Comparison of ENCODE assay signal across 24 cellular contexts in genomic region chr1:99843760-99844159, GRCh38. TPM values are rescaled to one million over a fixed set of nuclear protein-coding genes. Genes with fewer than 3 reads are reported as not detected.
DNase-seq lines count a peak whose midpoint lies in the region; ATAC-seq and TF ChIP-seq lines count a peak whose summit lies in the region.
"Had no signal": no experiment of that assay in that cellular context is flagged by ENCODE, and none has a peak within 500 bp of the region (broad histone marks: within the 10 kb centered on the region; RNA-seq: fewer than 3 reads in every experiment).

No MANE protein-coding gene starts in this region.

- no peak for TF ChIP-seq CTCF in gastroesophageal sphincter (IDR thresholded peaks at IDR 0.05)
- TF ChIP-seq CTCF in lower leg skin (IDR thresholded peaks at IDR 0.05), result no peak

- TF ChIP-seq POLR2A in gastroesophageal sphincter (IDR thresholded peaks at IDR 0.05), result no peak
- no peak for TF ChIP-seq POLR2A in lower leg skin (IDR thresholded peaks at IDR 0.05)

- H3K4me1 ChIP-seq in gastroesophageal sphincter, result peaks cover 0 to 19% (median 3%) of the 10 kb centered on the region in 3 donors
- H3K4me1 ChIP-seq in CD4-positive, alpha-beta memory T cell (ENCODE audit: insufficient read depth, low read length), result no peaks in the 10 kb centered on the region

- peak overlapping the region; percentile 53 to 76 (median 71) for H3K27ac ChIP-seq in gastroesophageal sphincter
- H3K27ac ChIP-seq in CD4-positive, alpha-beta memory T cell (ENCODE audit: low read depth, low read length), result no peak overlapping the region
- H3K27ac ChIP-seq: cardiac muscle cell had no signal

- peaks cover 0 to 3% of the 10 kb centered on the region in 2 donors for H3K36me3 Mint-ChIP-seq in CD4-positive, alpha-beta memory T cell
- H3K36me3 Mint-ChIP-seq: CD4-positive, CD25-positive, alpha-beta regulatory T cell; immature natural killer cell had no signal

- no peak overlapping the region for H3K27ac Mint-ChIP-seq in CD4-positive, alpha-beta memory T cell
- H3K27ac Mint-ChIP-seq: activated CD8-positive, alpha-beta T cell treated with anti-CD3 and anti-CD28 coated beads, Interleukin-2, amount 10 ng/mL, durations not matched to agents 7 days and 5 days; activated naive CD4-positive, alpha-beta T cell treated with anti-CD3 and anti-CD28 coated beads, Interleukin-2, amount 50 U/mL, for 24 hours; activated T-helper 2 cell treated with anti-CD3 and anti-CD28 coated beads, Interferon-gamma antibody, Interleukin-2, Interleukin-4, amounts not matched to agents 10 μg/mL and 5 μg/mL and 100 μg/mL, durations not matched to agents 14 hours and 24 hours and 36 hours; CD4-positive, CD25-positive, alpha-beta regulatory T cell; immature natural killer cell; natural killer cell treated with Interleukin-12 subunit alpha and Interleukin-12 subunit beta and Interleukin-15 and Interleukin-18, amount 100 ng/mL, for 72 hours had no signal

- H3K27me3 Mint-ChIP-seq in CD4-positive, alpha-beta memory T cell, result no peaks in the 10 kb centered on the region
- H3K27me3 Mint-ChIP-seq: activated naive CD4-positive, alpha-beta T cell treated with anti-CD3 and anti-CD28 coated beads, Interleukin-2, amount 50 U/mL, for 24 hours had no signal

- no peaks in the 10 kb centered on the region for H3K9me3 ChIP-seq in gastroesophageal sphincter
- H3K9me3 ChIP-seq in CD4-positive, alpha-beta memory T cell (ENCODE audit: control insufficient read depth in 1 of 2, low read length in 2 of 2), result no peaks in the 10 kb centered on the region
- H3K9me3 ChIP-seq: HAP-1, MG63 had no signal

- no peaks in the 10 kb centered on the region for H3K27me3 ChIP-seq in gastroesophageal sphincter
- no peaks in the 10 kb centered on the region for H3K27me3 ChIP-seq in CD4-positive, alpha-beta memory T cell (ENCODE audit: insufficient read depth, low read length)
- H3K27me3 ChIP-seq: cardiac muscle cell had no signal

- H3K9me3 Mint-ChIP-seq in CD4-positive, alpha-beta memory T cell, result peaks cover 0 to 11% (median 4%) of the 10 kb centered on the region in 8 donors
- H3K9me3 Mint-ChIP-seq: immature natural killer cell; natural killer cell treated with Interleukin-12 subunit alpha and Interleukin-12 subunit beta and Interleukin-15 and Interleukin-18, amount 100 ng/mL, for 72 hours had no signal

- 33% methylated on average over 2 of the region's 2 CpGs for WGBS in gastroesophageal sphincter (ENCODE audit: low coverage in 1 of 2), 2 donors
- WGBS in lower leg skin, 2 donors, result 71 to 73% methylated on average over 2 of the region's 2 CpGs

- H3K4me3 Mint-ChIP-seq in CD4-positive, alpha-beta memory T cell, result no peak overlapping the region
- H3K4me3 Mint-ChIP-seq: activated CD8-positive, alpha-beta T cell treated with anti-CD3 and anti-CD28 coated beads, Interleukin-2, amount 10 ng/mL, durations not matched to agents 7 days and 5 days; activated naive CD4-positive, alpha-beta T cell treated with anti-CD3 and anti-CD28 coated beads, Interleukin-2, amount 50 U/mL, for 24 hours; CD4-positive, CD25-positive, alpha-beta regulatory T cell; immature natural killer cell; natural killer cell treated with Interleukin-12 subunit alpha and Interleukin-12 subunit beta and Interleukin-15 and Interleukin-18, amount 100 ng/mL, for 72 hours had no signal

- CTCF ChIA-PET in CD4-positive, alpha-beta memory T cell (lab: Charles Lee; ENCODE audit: partially characterized antibody), result interaction anchor here (0.6 kb wide), 1 partner anchor 662 kb away, joined by 3 read pairs; no protein-coding TSS in a partner anchor

- intact Hi-C loops in Right ventricle myocardium inferior (cut with DNase I), result no loop called here
- intact Hi-C loops in cardiac septum (cut with DNase I), result no loop called here
- intact Hi-C loops in lower leg skin (cut with DNase I; ENCODE audit: low total_unique reads), result no loop called here
- intact Hi-C loops in CD4-positive, alpha-beta memory T cell (cut with micrococcal nuclease), result no loop called here

- POLR2A ChIA-PET in CD4-positive, alpha-beta memory T cell (lab: Charles Lee; ENCODE audit: partially characterized antibody), result no interaction called here

- H3K36me3 ChIP-seq in gastroesophageal sphincter, result no peaks in the 10 kb centered on the region
- H3K36me3 ChIP-seq in CD4-positive, alpha-beta memory T cell (ENCODE audit: insufficient read depth, low read length), result no peaks in the 10 kb centered on the region
- H3K36me3 ChIP-seq: cardiac muscle cell, HAP-1, MG63 had no signal

- peak; percentile 56 for ATAC-seq in Right ventricle myocardium inferior
- ATAC-seq in gastroesophageal sphincter, result peak; percentile 89
- no peak for ATAC-seq in HG02610 (IDR thresholded peaks at IDR 0.05; ENCODE audit: unreplicated experiment)
- ATAC-seq: activated CD8-positive, alpha-beta T cell treated with anti-CD3 and anti-CD28 coated beads, Interleukin-2, amount 10 ng/mL, durations not matched to agents 7 days and 5 days; esophagus mucosa; natural killer cell treated with Interleukin-12 subunit alpha and Interleukin-12 subunit beta and Interleukin-15 and Interleukin-18, amount 100 ng/mL, for 72 hours; SK-N-SH treated with all-trans-retinoic acid at 6 μM for 48 hours had no signal

- peaks cover 0 to 5% (median 0%) of the 10 kb centered on the region in 4 donors for H3K4me1 Mint-ChIP-seq in CD4-positive, alpha-beta memory T cell
- H3K4me1 Mint-ChIP-seq: immature natural killer cell had no signal

- no peak for TF ChIP-seq EP300 in gastroesophageal sphincter (IDR thresholded peaks at IDR 0.05)

- H3K4me3 ChIP-seq in gastroesophageal sphincter, result no peak overlapping the region
- no peak overlapping the region for H3K4me3 ChIP-seq in lower leg skin (ENCODE audit: low read depth, poor library complexity, severe bottlenecking)
- H3K4me3 ChIP-seq in CD4-positive, alpha-beta memory T cell (ENCODE audit: low read length in 2 of 2), result no peak overlapping the region
- H3K4me3 ChIP-seq: cardiac muscle cell, HAP-1, MG63 had no signal

- DNase-seq in Right ventricle myocardium inferior (ENCODE audit: missing footprints), result no peak
- DNase-seq in cardiac septum (ENCODE audit: low spot score), result no peak
- DNase-seq in putamen (ENCODE audit: low spot score), result peak; percentile 37
- no peak for DNase-seq in lower leg skin (ENCODE audit: low spot score in 2 of 2)
- DNase-seq in MV-4-11 (lab: John Stamatoyannopoulos, UW), result no peak
- no peak for DNase-seq in CD4-positive, alpha-beta memory T cell
- DNase-seq: activated CD8-positive, alpha-beta T cell treated with anti-CD3 and anti-CD28 coated beads, Interleukin-2, amount 10 ng/mL, durations not matched to agents 7 days and 5 days; CD4-positive, CD25-positive, alpha-beta regulatory T cell; immature natural killer cell; KBM-7; MG63; NCI-H1417 treated with DMSO at 0.1 percent for 48 hours; NCI-H748 treated with DMSO at 0.1 percent for 48 hours; stimulated activated CD4-positive, alpha-beta T cell treated with anti-CD3 and anti-CD28 coated beads, Interleukin-2, amount 100 ng/mL, for 48 hours; T-helper 2 cell had no signal

RNA-seq across cellular contexts. Expression of gene AGL, which starts 6.4 kb away (rescaled TPM):
- total RNA-seq in Right ventricle myocardium inferior, result 56.3 TPM
- 39.5 TPM for total RNA-seq in cardiac septum
- 100 to 1,000 TPM in 3 of 4 donors, 10 to 100 TPM in 1; 62.9 to 131 (median 119) TPM for total RNA-seq in gastroesophageal sphincter
- 10 to 100 TPM in 1 of 4 donors, 1 to 10 TPM in 3; 8.1 to 12.9 (median 8.8) TPM for total RNA-seq in lower leg skin
- 10 to 100 TPM; 19.0 to 20.5 TPM for total RNA-seq in CD4-positive, alpha-beta memory T cell
- 10 to 100 TPM in 1 of 2 donors, 1 to 10 TPM in 1; 9.0 to 11.1 TPM for polyA plus RNA-seq in CD4-positive, alpha-beta memory T cell
